8 cellular contexts compared by ENCODE assay signal in genomic region chr13:74574964-74575728, GRCh38.
A peak's percentile ranks its signal among the peaks of the same experiment; 100 is the strongest.
DNase-seq lines count a peak whose midpoint lies in the region; ATAC-seq and TF ChIP-seq lines count a peak whose summit lies in the region.

No MANE protein-coding gene starts in this region.

- H3K27ac ChIP-seq in iPS DF 6.9 (ENCODE audit: low read length): no peak overlapping the region

- peaks cover 41% of the 10 kb centered on the region for H3K27me3 Mint-ChIP-seq in activated CD4-positive, alpha-beta T cell treated with anti-CD3 and anti-CD28 coated beads, Interleukin-2, amount 10 ng/mL, durations not matched to agents 24 days and 14 days
- H3K27me3 Mint-ChIP-seq in stimulated activated naive CD8-positive, alpha-beta T cell treated with anti-CD3 and anti-CD28 coated beads, Interleukin-15, amount 100 ng/mL, for 72 hours: peaks cover 44% of the 10 kb centered on the region

- peaks cover 7% of the 10 kb centered on the region for H3K4me1 Mint-ChIP-seq in activated CD4-positive, alpha-beta T cell treated with anti-CD3 and anti-CD28 coated beads, Interleukin-2, amount 10 ng/mL, durations not matched to agents 24 days and 14 days
- H3K4me1 Mint-ChIP-seq in stimulated activated naive CD8-positive, alpha-beta T cell treated with anti-CD3 and anti-CD28 coated beads, Interleukin-15, amount 100 ng/mL, for 72 hours: peaks cover 17% of the 10 kb centered on the region

- TF ChIP-seq CTCF in WI38 (IDR thresholded peaks at IDR 0.05; ENCODE audit: low read depth, low read length) (no peak), GM20000 (IDR thresholded peaks at IDR 0.05; ENCODE audit: extremely low read depth, missing control alignments) (no peak)

- no peaks in the 10 kb centered on the region for H3K9me3 ChIP-seq in iPS DF 6.9 (ENCODE audit: control insufficient read depth, insufficient read depth, low read length)

- H3K4me3 ChIP-seq in WI38 (ENCODE audit: low read depth, low read length) (peak overlapping the region; percentile 49), iPS DF 6.9 (ENCODE audit: low read length) (peak overlapping the region; percentile 36; the same call in 1 of the 2 replicates)

- H3K27me3 ChIP-seq in iPS DF 6.9 (ENCODE audit: control insufficient read depth, insufficient read depth, low read length): peaks cover 1% of the 10 kb centered on the region; the same call in 1 of the 2 replicates

- intact Hi-C loops in activated CD4-positive, alpha-beta T cell treated with anti-CD3 and anti-CD28 coated beads, Interleukin-2, amount 10 ng/mL, durations not matched to agents 24 days and 14 days (cut with micrococcal nuclease): no loop called here

- H3K27ac Mint-ChIP-seq in activated CD4-positive, alpha-beta T cell treated with anti-CD3 and anti-CD28 coated beads, Interleukin-2, amount 10 ng/mL, durations not matched to agents 24 days and 14 days: no peak overlapping the region
- peak overlapping the region; percentile 38 to 45 for H3K27ac Mint-ChIP-seq in stimulated activated naive CD8-positive, alpha-beta T cell treated with anti-CD3 and anti-CD28 coated beads, Interleukin-15, amount 100 ng/mL, for 72 hours

- WGBS in iPS DF 6.9 (ENCODE audit: insufficient coverage, insufficient read length): no CpG with 5 or more reads among the region's 10 CpGs

- ATAC-seq in stimulated activated naive CD8-positive, alpha-beta T cell treated with anti-CD3 and anti-CD28 coated beads, Interleukin-15, amount 100 ng/mL, for 72 hours: peak; percentile 56

- no peaks in the 10 kb centered on the region for H3K9me3 Mint-ChIP-seq in activated CD4-positive, alpha-beta T cell treated with anti-CD3 and anti-CD28 coated beads, Interleukin-2, amount 10 ng/mL, durations not matched to agents 24 days and 14 days
- H3K9me3 Mint-ChIP-seq in stimulated activated naive CD8-positive, alpha-beta T cell treated with anti-CD3 and anti-CD28 coated beads, Interleukin-15, amount 100 ng/mL, for 72 hours: no peaks in the 10 kb centered on the region

- no peaks in the 10 kb centered on the region for H3K36me3 ChIP-seq in iPS DF 6.9 (ENCODE audit: control insufficient read depth, insufficient read depth, low read length)

- H3K4me3 Mint-ChIP-seq in activated CD4-positive, alpha-beta T cell treated with anti-CD3 and anti-CD28 coated beads, Interleukin-2, amount 10 ng/mL, durations not matched to agents 24 days and 14 days: peak overlapping the region; percentile 63
- peak overlapping the region; percentile 72 to 80 for H3K4me3 Mint-ChIP-seq in stimulated activated naive CD8-positive, alpha-beta T cell treated with anti-CD3 and anti-CD28 coated beads, Interleukin-15, amount 100 ng/mL, for 72 hours

- H3K4me1 ChIP-seq in iPS DF 6.9 (ENCODE audit: control insufficient read depth, insufficient read depth, low read length): no peaks in the 10 kb centered on the region

- no peak for DNase-seq in activated CD4-positive, alpha-beta T cell treated with anti-CD3 and anti-CD28 coated beads, Interleukin-2, amount 10 ng/mL, durations not matched to agents 24 days and 14 days
- DNase-seq in activated CD4-positive, alpha-beta T cell treated with anti-CD3 and anti-CD28 coated beads for 1 hour: no peak
- DNase-seq in iPS DF 6.9 (ENCODE audit: low read depth, low spot score) (no peak), DMS114 treated with DMSO at 0.1 percent for 48 hours (lab: John Stamatoyannopoulos, UW; ENCODE audit: unreplicated experiment) (no peak), GM20000 (ENCODE audit: low spot score) (no peak)
- peak in 1 of 2 donors; percentile 5 for DNase-seq in stimulated activated naive CD8-positive, alpha-beta T cell treated with anti-CD3 and anti-CD28 coated beads, Interleukin-15, amount 100 ng/mL, for 72 hours
- no peak for DNase-seq in activated CD8-positive, alpha-beta memory T cell treated with anti-CD3 and anti-CD28 coated beads for 24 hours

- no peaks in the 10 kb centered on the region for H3K36me3 Mint-ChIP-seq in activated CD4-positive, alpha-beta T cell treated with anti-CD3 and anti-CD28 coated beads, Interleukin-2, amount 10 ng/mL, durations not matched to agents 24 days and 14 days (ENCODE audit: low read depth)
